ENCODE assay signal across 11 cellular contexts in genomic region chr3:111936191-111936841, GRCh38. TPM values are rescaled to one million over a fixed set of nuclear protein-coding genes. Genes with fewer than 3 reads are reported as not detected.
A peak's percentile ranks its signal among the peaks of the same experiment; 100 is the strongest.
DNase-seq lines count a peak whose midpoint lies in the region; ATAC-seq and TF ChIP-seq lines count a peak whose summit lies in the region.
"Had no signal": no experiment of that assay in that cellular context is flagged by ENCODE, and none has a peak within 500 bp of the region (broad histone marks: within the 10 kb centered on the region; RNA-seq: fewer than 3 reads in every experiment).

No MANE protein-coding gene starts in this region.

- RAD21 ChIA-PET in HCT116 (lab: Charles Lee; ENCODE audit: low non-redundant PET in 1 of 2, low total read pairs in 2 of 2, uncharacterized antibody in 2 of 2, unreplicated experiment in 2 of 2): no interaction called here

- CTCF ChIA-PET in HCT116 (lab: Charles Lee): interaction anchor here (0.8 to 1.6 kb wide), 3 partner anchors 19 to 32 kb away, joined by 3 to 9 read pairs (median 3); no protein-coding TSS in a partner anchor

- no TSS peak for BruUV-seq in HCT116 (replicated peaks; lab: Mats Ljungman, UMichigan)

- H3K79me2 ChIP-seq in HCT116 (ENCODE audit: insufficient read depth, low read length) (peaks cover 43% of the 10 kb centered on the region), smooth muscle cell (ENCODE audit: low read depth) (peaks cover 9% of the 10 kb centered on the region)

- no peaks in the 10 kb centered on the region for H3K27me3 ChIP-seq in HCT116 (ENCODE audit: insufficient read depth, low read length)
- H3K27me3 ChIP-seq in smooth muscle cell (ENCODE audit: low read depth): no peaks in the 10 kb centered on the region

- H3K9ac ChIP-seq in HCT116 (ENCODE audit: low read length) (peak overlapping the region; percentile 48), SK-N-MC (ENCODE audit: insufficient read length) (no peak overlapping the region), smooth muscle cell (ENCODE audit: low read depth) (peak overlapping the region; percentile 96)

- H3K27ac ChIP-seq in HCT116 (ENCODE audit: low read depth, low read length): peak overlapping the region; percentile 96
- no peak overlapping the region for H3K27ac ChIP-seq in SK-N-MC
- peak overlapping the region; percentile 100 for H3K27ac ChIP-seq in smooth muscle cell (ENCODE audit: low read depth)

- 0 out of 2 replicates have a peak, but pooled peaks have one; percentile 2 for TF ChIP-seq RAD21 in HCT116 (IDR thresholded peaks at IDR 0.05; ENCODE audit: low read depth)

- no peaks in the 10 kb centered on the region for H4K20me1 ChIP-seq in HCT116 (ENCODE audit: insufficient read depth)
- H4K20me1 ChIP-seq in smooth muscle cell (ENCODE audit: low read depth): no peaks in the 10 kb centered on the region

- DNase-seq in HCT116 (ENCODE audit: low read depth, low spot score) (peak; percentile 60), SK-N-MC (ENCODE audit: low read depth, low spot score) (peak; percentile 34), fibroblast of peridontal ligament (ENCODE audit: extremely low read depth) (peak; percentile 79), smooth muscle cell (lab: John Stamatoyannopoulos, UW; ENCODE audit: unreplicated experiment) (no peak), NCI-H774 (lab: John Stamatoyannopoulos, UW) (no peak), NCI-H2081 (lab: John Stamatoyannopoulos, UW) (no peak)
- DNase-seq: GDM1, left colon, NCI-H510A treated with DMSO at 0.1 percent for 48 hours had no signal

- TF ChIP-seq CTCF in HCT116 (IDR thresholded peaks at IDR 0.05 in 2 of 3, conservative IDR thresholded peaks at IDR 0.05 in 1 of 3; ENCODE audit: borderline replicate concordance in 1 of 3, insufficient read depth in 1 of 3, low read depth in 2 of 3, low read length in 2 of 3) (no peak), smooth muscle cell (IDR thresholded peaks at IDR 0.05; ENCODE audit: borderline replicate concordance, insufficient read depth, poor library complexity, severe bottlenecking) (no peak)

- no peak for TF ChIP-seq POLR2A in HCT116 (IDR thresholded peaks at IDR 0.05; ENCODE audit: borderline replicate concordance, extremely low read depth, insufficient read depth, insufficient read length)

- no peaks in the 10 kb centered on the region for H3K9me3 ChIP-seq in HCT116 (ENCODE audit: control insufficient read depth in 1 of 2, insufficient read depth in 1 of 2, low read depth in 1 of 2, low read length in 2 of 2)
- no peaks in the 10 kb centered on the region for H3K9me3 ChIP-seq in SK-N-MC (ENCODE audit: low read depth, low read length)
- no peaks in the 10 kb centered on the region for H3K9me3 ChIP-seq in smooth muscle cell (replicated peaks; ENCODE audit: low read depth)

- POLR2A ChIA-PET in HCT116 (lab: Charles Lee): interaction anchor here (0.8 to 3.5 kb wide), 21 partner anchors 9 to 62 kb away, joined by 3 to 30 read pairs (median 7); partner anchors contain the start of gene ABHD10

- H3K36me3 ChIP-seq in HCT116 (ENCODE audit: control insufficient read depth in 1 of 2, insufficient read depth in 2 of 2, low read length in 2 of 2) (peaks cover 11 to 46% of the 10 kb centered on the region in 2 experiments), SK-N-MC (ENCODE audit: insufficient read depth, low read length) (no peaks in the 10 kb centered on the region), smooth muscle cell (ENCODE audit: low read depth) (peaks cover 4% of the 10 kb centered on the region)

- peaks cover 41% of the 10 kb centered on the region for H3F3A ChIP-seq in smooth muscle cell (ENCODE audit: low read depth)

- H3K4me1 ChIP-seq in HCT116 (ENCODE audit: control insufficient read depth in 1 of 2, insufficient read depth in 2 of 2, low read length in 2 of 2) (peaks cover 66 to 78% of the 10 kb centered on the region in 2 experiments), smooth muscle cell (ENCODE audit: low read depth) (peaks cover 29% of the 10 kb centered on the region)

- ATAC-seq in HCT116 (peak; percentile 78), GM19467 (IDR thresholded peaks at IDR 0.05; ENCODE audit: unreplicated experiment) (no peak)
- ATAC-seq: activated naive CD4-positive, alpha-beta T cell treated with anti-CD3 and anti-CD28 coated beads, Interleukin-2, amount 50 U/mL, for 72 hours; left colon had no signal

- H3K4me2 ChIP-seq in HCT116 (ENCODE audit: low read length) (peak overlapping the region; percentile 53), smooth muscle cell (peak overlapping the region; percentile 79)

- peak overlapping the region in 1 of 2 experiments; percentile 0; a peak in 1 of 4 replicates for H3K4me3 ChIP-seq in HCT116 (replicated peaks in 1 of 2; ENCODE audit: low read depth in 1 of 2, low read length in 2 of 2)
- no peak overlapping the region for H3K4me3 ChIP-seq in SK-N-MC
- H3K4me3 ChIP-seq in smooth muscle cell: no peak overlapping the region

- intact Hi-C loops in HCT116 (cut with micrococcal nuclease): no loop called here

- no peak overlapping the region for H2AFZ ChIP-seq in HCT116 (ENCODE audit: low read depth, low read length, poor library complexity, severe bottlenecking)
- no peak overlapping the region for H2AFZ ChIP-seq in smooth muscle cell (ENCODE audit: low read depth)

- H3K9me2 ChIP-seq in HCT116 (ENCODE audit: insufficient read depth): no peaks in the 10 kb centered on the region

TF ChIP-seq in HCT116, 20 proteins besides CTCF, POLR2A, EP300 and RAD21:
- TF ChIP-seq CBX3 (IDR thresholded peaks at IDR 0.05; ENCODE audit: low read depth): peak; percentile 32; the same call in 1 of the 2 replicates
- TF ChIP-seq REST (IDR thresholded peaks at IDR 0.05; ENCODE audit: low read depth): no peak
- peak; percentile 68 for TF ChIP-seq SP1 (IDR thresholded peaks at IDR 0.05; ENCODE audit: low read depth)
- TF ChIP-seq JUND (IDR thresholded peaks at IDR 0.05): peak; percentile 73
- no peak for TF ChIP-seq ZBTB33 (IDR thresholded peaks at IDR 0.05; ENCODE audit: extremely low read depth, insufficient replicate concordance, low read length)
- TF ChIP-seq ELF1 (IDR thresholded peaks at IDR 0.05; ENCODE audit: borderline replicate concordance, low read depth): 0 out of 2 replicates have a peak, but pooled peaks have one; percentile 10
- TF ChIP-seq SIN3A (IDR thresholded peaks at IDR 0.05; ENCODE audit: low read depth): peak; percentile 45
- no peak for TF ChIP-seq YY1 (IDR thresholded peaks at IDR 0.05; ENCODE audit: extremely low read depth, insufficient replicate concordance, low read depth, low read length)
- peak; percentile 60; the same call in 1 of the 2 replicates for TF ChIP-seq CEBPB (IDR thresholded peaks at IDR 0.05; ENCODE audit: low read depth)
- TF ChIP-seq FOSL1 (IDR thresholded peaks at IDR 0.05; ENCODE audit: low read depth): peak; percentile 70; the same call in 1 of the 2 replicates
- TF ChIP-seq TCF7L2 (IDR thresholded peaks at IDR 0.05; ENCODE audit: borderline replicate concordance, extremely low read depth, insufficient read depth, insufficient read length): peak; percentile 79
- TF ChIP-seq ATF3 (IDR thresholded peaks at IDR 0.05): 0 out of 2 replicates have a peak, but pooled peaks have one; percentile 11
- peak; percentile 36; the same call in 1 of the 2 replicates for TF ChIP-seq EGR1 (IDR thresholded peaks at IDR 0.05; ENCODE audit: low read depth)

RNA-seq across cellular contexts. Expression of gene ABHD10, which starts 42.5 kb away (rescaled TPM):
- total RNA-seq in HCT116 (2021; ENCODE audit: unreplicated experiment): 295 TPM
- 142 and 150 TPM in 2 replicates for polyA plus RNA-seq in HCT116 (2012)
- 44.9 and 69.1 TPM in 2 replicates for total RNA-seq in smooth muscle cell
- polyA plus RNA-seq in smooth muscle cell: 39.2 and 44.1 TPM in 2 replicates

Comparison
In these comparisons a context has a peak if more than half of its experiments do, and no peak if none do; other contexts are left out.
1. DNase-seq: peak in HCT116 (single experiment), SK-N-MC (single experiment) and fibroblast of peridontal ligament (single experiment); none in smooth muscle cell (single experiment), NCI-H774 (single experiment) and NCI-H2081 (0 of 2).